21 cellular contexts compared by ENCODE assay signal in genomic region chr9:124041817-124042116, GRCh38. TPM values are rescaled to one million over a fixed set of nuclear protein-coding genes. Genes with fewer than 3 reads are reported as not detected.
DNase-seq lines count a peak whose midpoint lies in the region; ATAC-seq and TF ChIP-seq lines count a peak whose summit lies in the region.
"Had no signal": no experiment of that assay in that cellular context is flagged by ENCODE, and none has a peak within 500 bp of the region (broad histone marks: within the 10 kb centered on the region; RNA-seq: fewer than 3 reads in every experiment).

No MANE protein-coding gene starts in this region.

- no peaks in the 10 kb centered on the region for H3K36me3 ChIP-seq in ACC112 (ENCODE audit: insufficient read depth, low read length)
- H3K36me3 ChIP-seq in CD4-positive, alpha-beta memory T cell (ENCODE audit: insufficient read depth, low read length): no peaks in the 10 kb centered on the region
- H3K36me3 ChIP-seq: cardiac muscle cell, left lung, MG63 had no signal

- H3K9me3 Mint-ChIP-seq in CD4-positive, alpha-beta memory T cell: no peaks in the 10 kb centered on the region
- no peaks in the 10 kb centered on the region for H3K9me3 Mint-ChIP-seq in mesothelial cell of epicardium
- H3K9me3 Mint-ChIP-seq: activated T-cell treated with anti-CD3 and anti-CD28 coated beads, Interleukin-2, amount 50 U/mL, for 72 hours; T-helper 1 cell treated with Interleukin-12 subunit alpha and Interleukin-12 subunit beta and Interleukin-4 antibody, amounts not matched to agents 30 μg/mL and 1 μg/mL, for 36 hours had no signal

- peaks cover 9% of the 10 kb centered on the region for H3K27me3 ChIP-seq in ACC112 (ENCODE audit: insufficient read depth, low read length)
- peaks cover 16% of the 10 kb centered on the region for H3K27me3 ChIP-seq in CD4-positive, alpha-beta memory T cell (ENCODE audit: insufficient read depth, low read length)
- H3K27me3 ChIP-seq: MG63 had no signal

- H2AFZ ChIP-seq in ACC112 (ENCODE audit: low read length, unreplicated experiment): no peak overlapping the region

- peak overlapping the region in 6 of 8 donors; percentile 14 to 72 (median 36) for H3K4me3 Mint-ChIP-seq in CD4-positive, alpha-beta memory T cell
- H3K4me3 Mint-ChIP-seq in T-helper 17 cell (peak overlapping the region; percentile 60), mesothelial cell of epicardium (peak overlapping the region; percentile 61)
- H3K4me3 Mint-ChIP-seq: T-helper 1 cell treated with Interleukin-12 subunit alpha and Interleukin-12 subunit beta and Interleukin-4 antibody, amounts not matched to agents 30 μg/mL and 1 μg/mL, for 36 hours had no signal

- no peaks in the 10 kb centered on the region for H3K9me3 ChIP-seq in CD4-positive, alpha-beta memory T cell (ENCODE audit: control insufficient read depth in 1 of 2, low read length in 2 of 2)
- no peaks in the 10 kb centered on the region for H3K9me3 ChIP-seq in T-helper 17 cell (ENCODE audit: control insufficient read depth, low read length, poor library complexity, severe bottlenecking)
- H3K9me3 ChIP-seq: left lung, MG63 had no signal

- intact Hi-C loops in CD4-positive, alpha-beta memory T cell (cut with micrococcal nuclease): no loop called here

- H3K27me3 Mint-ChIP-seq in CD4-positive, alpha-beta memory T cell: peaks cover 54 to 64% of the 10 kb centered on the region in 2 donors
- H3K27me3 Mint-ChIP-seq in T-helper 17 cell (peaks cover 89% of the 10 kb centered on the region), mesothelial cell of epicardium (ENCODE audit: low read depth) (peaks cover 87% of the 10 kb centered on the region)

- CTCF ChIA-PET in CD4-positive, alpha-beta memory T cell (lab: Charles Lee; ENCODE audit: partially characterized antibody): interaction anchor here (1.4 to 2.7 kb wide), 5 partner anchors 24 to 502 kb away, joined by 4 to 18 read pairs (median 4); no protein-coding TSS in a partner anchor

- no peak for DNase-seq in CD4-positive, alpha-beta memory T cell
- DNase-seq in T-helper 17 cell (no peak), mesothelial cell of epicardium (ENCODE audit: low spot score in 2 of 2, unreplicated experiment in 2 of 2) (no peak), UCSD-AML1 (lab: John Stamatoyannopoulos, UW; ENCODE audit: unreplicated experiment) (no peak), GM03348 (ENCODE audit: low spot score) (no peak)
- no peak for DNase-seq in activated CD4-positive, alpha-beta T cell treated with anti-CD3 and anti-CD28 coated beads for 48 hours
- DNase-seq: activated T-cell treated with anti-CD3 and anti-CD28 coated beads, Interleukin-2, amount 50 U/mL, for 72 hours; AML-193; GDM1; left lung; NCI-H187; OCI-M1; SHP77 treated with DMSO at 0.1 percent for 48 hours; stimulated activated CD4-positive, alpha-beta T cell treated with anti-CD3 and anti-CD28 coated beads, Interleukin-2, amount 100 ng/mL, for 48 hours had no signal

- H3K79me2 ChIP-seq in ACC112 (ENCODE audit: control insufficient read depth, insufficient read depth, low read length, unreplicated experiment): no peaks in the 10 kb centered on the region

- TF ChIP-seq CTCF in mesothelial cell of epicardium (IDR thresholded peaks at IDR 0.05; ENCODE audit: unreplicated experiment): no peak

- peaks cover 4 to 18% (median 6%) of the 10 kb centered on the region in 4 donors for H3K4me1 Mint-ChIP-seq in CD4-positive, alpha-beta memory T cell
- H3K4me1 Mint-ChIP-seq in T-helper 17 cell (peaks cover 10% of the 10 kb centered on the region), mesothelial cell of epicardium (peaks cover 10% of the 10 kb centered on the region)

- H3K27ac Mint-ChIP-seq in CD4-positive, alpha-beta memory T cell: no peak overlapping the region
- H3K27ac Mint-ChIP-seq in T-helper 17 cell (no peak overlapping the region), mesothelial cell of epicardium (no peak overlapping the region)
- H3K27ac Mint-ChIP-seq: activated T-cell treated with anti-CD3 and anti-CD28 coated beads, Interleukin-2, amount 50 U/mL, for 72 hours; T-helper 1 cell treated with Interleukin-12 subunit alpha and Interleukin-12 subunit beta and Interleukin-4 antibody, amounts not matched to agents 30 μg/mL and 1 μg/mL, for 36 hours had no signal

- no peak for ATAC-seq in T-helper 17 cell
- ATAC-seq in HG03097 (IDR thresholded peaks at IDR 0.05; ENCODE audit: low FRiP score, unreplicated experiment): no peak

- peaks cover 15% of the 10 kb centered on the region for H3K4me1 ChIP-seq in ACC112 (ENCODE audit: control insufficient read depth, insufficient read depth, low read length, unreplicated experiment)
- peaks cover 6% of the 10 kb centered on the region for H3K4me1 ChIP-seq in CD4-positive, alpha-beta memory T cell (ENCODE audit: insufficient read depth, low read length)

- H3K36me3 Mint-ChIP-seq in CD4-positive, alpha-beta memory T cell: no peaks in the 10 kb centered on the region
- H3K36me3 Mint-ChIP-seq in T-helper 17 cell (ENCODE audit: low read depth): peaks cover 5% of the 10 kb centered on the region
- H3K36me3 Mint-ChIP-seq in mesothelial cell of epicardium: no peaks in the 10 kb centered on the region

- H3K4me3 ChIP-seq in ACC112 (ENCODE audit: low read depth, low read length): peak overlapping the region; percentile 72
- H3K4me3 ChIP-seq in CD4-positive, alpha-beta memory T cell (ENCODE audit: low read length in 2 of 2): no peak overlapping the region

- H3K27ac ChIP-seq in ACC112 (ENCODE audit: low read depth, low read length): no peak overlapping the region
- H3K27ac ChIP-seq in CD4-positive, alpha-beta memory T cell (ENCODE audit: low read depth, low read length): no peak overlapping the region
- H3K27ac ChIP-seq: cardiac muscle cell, left lung had no signal

- POLR2A ChIA-PET in CD4-positive, alpha-beta memory T cell (lab: Charles Lee; ENCODE audit: partially characterized antibody): no interaction called here

RNA-seq across cellular contexts. Expression of gene LHX2, which starts 30.2 kb away (rescaled TPM):
- not detected for total RNA-seq in CD4-positive, alpha-beta memory T cell
- polyA plus RNA-seq in CD4-positive, alpha-beta memory T cell: not detected
- total RNA-seq in T-helper 17 cell (not detected), mesothelial cell of epicardium (not detected in 3 replicates)
- total RNA-seq: activated T-cell treated with anti-CD3 and anti-CD28 coated beads, Interleukin-2, amount 50 U/mL, for 72 hours; glomerular endothelial cell; left lung had no signal
- polyA plus RNA-seq: esophagus had no signal
